In genomic region chr4:54015421-54016065, GRCh38 we compare ENCODE assay signal across 1 cellular context.
TF ChIP-seq lines count a peak whose summit lies in the region.

No MANE protein-coding gene starts in this region.

TF ChIP-seq in GM23338, 12 proteins besides CTCF, POLR2A, EP300 and RAD21 (continued from another document):
- TF ChIP-seq REST (IDR thresholded peaks at IDR 0.05; ENCODE audit: unreplicated experiment) (no peak), ZNF331 (CRISPR knock-in tag; IDR thresholded peaks at IDR 0.05; ENCODE audit: low read depth) (no peak), EZH2phosphoT487 (IDR thresholded peaks at IDR 0.05; ENCODE audit: unreplicated experiment) (no peak), ETS1 (IDR thresholded peaks at IDR 0.05) (no peak)
